1 cellular context compared by ENCODE assay signal in genomic region chr12:68178184-68178583, GRCh38.
TF ChIP-seq lines count a peak whose summit lies in the region.

No MANE protein-coding gene starts in this region.

TF ChIP-seq in K562, 482 proteins besides CTCF, POLR2A, EP300 and RAD21:
- TF ChIP-seq HMGN3 (IDR thresholded peaks at IDR 0.05; ENCODE audit: borderline replicate concordance, extremely low read depth, insufficient read length, low read depth, low read length): no peak
- TF ChIP-seq FOXO4 (CRISPR knock-in tag; IDR thresholded peaks at IDR 0.05): no peak
- no peak for TF ChIP-seq ZNF449 (CRISPR knock-in tag; IDR thresholded peaks at IDR 0.05)
- no peak for TF ChIP-seq TAF15 (IDR thresholded peaks at IDR 0.05; ENCODE audit: low read depth, low read length)
- TF ChIP-seq CCNT2 (IDR thresholded peaks at IDR 0.05; ENCODE audit: borderline replicate concordance, extremely low read depth, insufficient read length, low read depth, low read length): no peak
- TF ChIP-seq ZNF699 (CRISPR knock-in tag; IDR thresholded peaks at IDR 0.05; ENCODE audit: insufficient replicate concordance): no peak
- TF ChIP-seq, protein P1, sequence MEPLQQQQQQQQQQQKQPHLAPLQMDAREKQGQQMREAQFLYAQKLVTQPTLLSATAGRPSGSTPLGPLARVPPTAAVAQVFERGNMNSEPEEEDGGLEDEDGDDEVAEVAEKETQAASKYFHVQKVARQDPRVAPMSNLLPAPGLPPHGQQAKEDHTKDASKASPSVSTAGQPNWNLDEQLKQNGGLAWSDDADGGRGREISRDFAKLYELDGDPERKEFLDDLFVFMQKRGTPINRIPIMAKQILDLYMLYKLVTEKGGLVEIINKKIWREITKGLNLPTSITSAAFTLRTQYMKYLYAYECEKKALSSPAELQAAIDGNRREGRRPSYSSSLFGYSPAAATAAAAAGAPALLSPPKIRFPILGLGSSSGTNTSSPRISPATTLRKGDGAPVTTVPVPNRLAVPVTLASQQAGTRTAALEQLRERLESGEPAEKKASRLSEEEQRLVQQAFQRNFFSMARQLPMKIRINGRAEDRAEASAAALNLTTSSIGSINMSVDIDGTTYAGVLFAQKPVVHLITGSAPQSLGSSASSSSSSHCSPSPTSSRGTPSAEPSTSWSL (CRISPR knock-in tag; IDR thresholded peaks at IDR 0.05; ENCODE audit: borderline replicate concordance): no peak
